ENCODE assay signal across 1 cellular context in genomic region chr17:48478224-48479013, GRCh38.
TF ChIP-seq lines count a peak whose summit lies in the region.

No MANE protein-coding gene starts in this region.

TF ChIP-seq in SK-N-SH, 30 proteins besides CTCF, POLR2A, EP300 and RAD21 (continued from another document):
- TF ChIP-seq POLR2AphosphoS5 (IDR thresholded peaks at IDR 0.05; ENCODE audit: low read depth, low read length) (no peak), ELF1 (IDR thresholded peaks at IDR 0.05) (no peak), USF1 (IDR thresholded peaks at IDR 0.05; ENCODE audit: borderline replicate concordance, low read depth) (no peak), NFIC (IDR thresholded peaks at IDR 0.05; ENCODE audit: borderline replicate concordance) (no peak), SIN3A (IDR thresholded peaks at IDR 0.05; ENCODE audit: borderline replicate concordance, low read depth, low read length) (no peak), YY1 (IDR thresholded peaks at IDR 0.05; ENCODE audit: low read depth) (no peak), TEAD4 (IDR thresholded peaks at IDR 0.05; ENCODE audit: borderline replicate concordance, insufficient read depth) (no peak), MXI1 (IDR thresholded peaks at IDR 0.05; ENCODE audit: low read depth, low read length) (no peak), PBX3 (IDR thresholded peaks at IDR 0.05) (no peak), CHD2 (IDR thresholded peaks at IDR 0.05; ENCODE audit: low read length, partially characterized antibody) (no peak), IRF3 (IDR thresholded peaks at IDR 0.05; ENCODE audit: low read depth, low read length) (no peak), SMC3 (IDR thresholded peaks at IDR 0.05; ENCODE audit: low read depth, low read length) (no peak), MAX (IDR thresholded peaks at IDR 0.05; ENCODE audit: low read depth) (no peak), USF2 (IDR thresholded peaks at IDR 0.05; ENCODE audit: borderline replicate concordance, low read depth, low read length) (no peak), RFX5 (IDR thresholded peaks at IDR 0.05; ENCODE audit: low read length) (no peak)
